ENCODE assay signal across 27 cellular contexts in genomic region chr5:176694631-176695030, GRCh38.
"Had no signal": no experiment of that assay in that cellular context is flagged by ENCODE, and none has a peak within 500 bp of the region (broad histone marks: within the 10 kb centered on the region; RNA-seq: fewer than 3 reads in every experiment).

No MANE protein-coding gene starts in this region.

- H3K4me3 Mint-ChIP-seq: naive thymus-derived CD4-positive, alpha-beta T cell; natural killer cell treated with Interleukin-12 subunit alpha and Interleukin-12 subunit beta and Interleukin-15 and Interleukin-18, amount 100 ng/mL, for 72 hours; nephron progenitor cell; neural crest cell; stimulated activated naive B cell treated with anti-CD40 and anti-IgM and Interleukin-4, amounts not matched to agents 10 μg/mL and 1 μg/mL and 100 μg/mL, for 72 hours; stimulated activated naive CD8-positive, alpha-beta T cell treated with anti-CD3 and anti-CD28 coated beads, Interleukin-15, Interleukin-2, amounts not matched to agents 100 ng/mL and 50 ng/mL, for 24 hours had no signal

- H3K36me3 ChIP-seq: neutrophil, pancreas, right lobe of liver, sigmoid colon, spleen, stomach, thoracic aorta, thyroid gland, tibial nerve, upper lobe of right lung, uterus had no signal

- H3K9me3 ChIP-seq: neutrophil, pancreas, psoas muscle, right lobe of liver, sigmoid colon, stomach, thoracic aorta, thyroid gland, upper lobe of right lung, uterus had no signal

- H3K27ac ChIP-seq: neutrophil, pancreas, psoas muscle, right lobe of liver, sigmoid colon, spleen, stomach, thoracic aorta, thyroid gland, tibial nerve, upper lobe of right lung, uterus had no signal

- H3K4me3 ChIP-seq: pancreas, psoas muscle, right lobe of liver, sigmoid colon, spleen, stomach, thoracic aorta, thyroid gland, tibial nerve, upper lobe of right lung, uterus had no signal

- ATAC-seq: naive thymus-derived CD4-positive, alpha-beta T cell; natural killer cell treated with Interleukin-12 subunit alpha and Interleukin-12 subunit beta and Interleukin-15 and Interleukin-18, amount 100 ng/mL, for 72 hours; pancreas; right lobe of liver; stimulated activated naive B cell treated with anti-CD40 and anti-IgM and Interleukin-4, amounts not matched to agents 10 μg/mL and 1 μg/mL and 100 μg/mL, for 72 hours; upper lobe of right lung had no signal

- DNase-seq: naive thymus-derived CD4-positive, alpha-beta T cell; nephron progenitor cell; nucleus accumbens; pancreas; psoas muscle; right lobe of liver; sigmoid colon; small intestine; spleen; stimulated activated CD4-positive, alpha-beta T cell treated with anti-CD3 and anti-CD28 coated beads, Interleukin-12 subunit alpha, Interleukin-12 subunit beta, amount 100 ng/mL, for 4 hours; stimulated activated CD4-positive, alpha-beta T cell treated with anti-CD3 and anti-CD28 coated beads, Interleukin-1b, Interleukin-23, amount 100 ng/mL, for 48 hours; stimulated activated CD4-positive, alpha-beta T cell treated with anti-CD3 and anti-CD28 coated beads, Interleukin-4, amount 100 ng/mL, for 1 hour; stimulated activated CD4-positive, alpha-beta T cell treated with anti-CD3 and anti-CD28 coated beads, Interleukin-4, amount 100 ng/mL, for 4 hours; stimulated activated CD8-positive, alpha-beta memory T cell treated with anti-CD3 and anti-CD28 coated beads, Interleukin-4, amount 100 ng/mL, for 48 hours; stimulated activated naive B cell treated with anti-CD40 and anti-IgM and Interleukin-4, amounts not matched to agents 10 μg/mL and 1 μg/mL and 100 μg/mL, for 72 hours; stimulated activated naive CD4-positive, alpha-beta T cell treated with Interleukin-2 at 50 U/mL for 16 hours; stomach; trophoblast cell; upper lobe of right lung; uterus had no signal

- H3K9me3 Mint-ChIP-seq: natural killer cell treated with Interleukin-12 subunit alpha and Interleukin-12 subunit beta and Interleukin-15 and Interleukin-18, amount 100 ng/mL, for 72 hours; nephron progenitor cell; neural crest cell; stimulated activated naive CD8-positive, alpha-beta T cell treated with anti-CD3 and anti-CD28 coated beads, Interleukin-15, Interleukin-2, amounts not matched to agents 100 ng/mL and 50 ng/mL, for 24 hours had no signal

- H3K4me1 ChIP-seq: psoas muscle, right lobe of liver, sigmoid colon, thyroid gland, tibial nerve, upper lobe of right lung, uterus had no signal

- H3K36me3 Mint-ChIP-seq: natural killer cell treated with Interleukin-12 subunit alpha and Interleukin-12 subunit beta and Interleukin-15 and Interleukin-18, amount 100 ng/mL, for 72 hours; stimulated activated naive B cell treated with anti-CD40 and anti-IgM and Interleukin-4, amounts not matched to agents 10 μg/mL and 1 μg/mL and 100 μg/mL, for 72 hours had no signal

- H3K27me3 ChIP-seq: pancreas, right lobe of liver, thyroid gland had no signal

- H3K27ac Mint-ChIP-seq: naive thymus-derived CD4-positive, alpha-beta T cell; natural killer cell treated with Interleukin-12 subunit alpha and Interleukin-12 subunit beta and Interleukin-15 and Interleukin-18, amount 100 ng/mL, for 72 hours; nephron progenitor cell; stimulated activated naive CD8-positive, alpha-beta T cell treated with anti-CD3 and anti-CD28 coated beads, Interleukin-15, Interleukin-2, amounts not matched to agents 100 ng/mL and 50 ng/mL, for 24 hours had no signal
